Comparison of ENCODE assay signal across 20 cellular contexts in the genomic region with DNA sequence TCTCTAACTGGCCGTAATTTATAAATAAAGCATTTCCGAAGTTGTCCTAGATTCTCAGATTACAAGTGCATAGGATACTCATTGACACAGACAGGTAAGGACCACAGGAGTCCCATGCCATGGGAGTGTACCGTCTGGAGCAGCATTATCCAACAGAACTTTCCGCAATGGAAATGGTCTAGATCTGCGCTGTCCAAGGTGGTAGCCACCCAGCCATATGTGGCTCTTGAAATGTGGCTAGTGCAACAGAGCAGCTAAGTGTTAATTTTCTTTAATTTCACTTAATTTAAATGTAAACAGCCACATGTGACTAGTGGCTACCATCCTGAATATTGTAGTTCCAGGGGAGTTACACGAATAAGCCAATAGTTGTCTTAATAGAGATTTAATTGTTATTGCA.
A peak's percentile ranks its signal among the peaks of the same experiment; 100 is the strongest.
DNase-seq lines count a peak whose midpoint lies in the region; ATAC-seq and TF ChIP-seq lines count a peak whose summit lies in the region.
"Had no signal": no experiment of that assay in that cellular context is flagged by ENCODE, and none has a peak within 500 bp of the region (broad histone marks: within the 10 kb centered on the region; RNA-seq: fewer than 3 reads in every experiment).

No MANE protein-coding gene starts in this region.

- H3K9me2 ChIP-seq in SK-N-SH (no peaks in the 10 kb centered on the region), HCT116 (ENCODE audit: insufficient read depth) (no peaks in the 10 kb centered on the region)

- H3K27ac ChIP-seq in SK-N-SH (ENCODE audit: low read depth in 2 of 2, low read length in 1 of 2) (no peak overlapping the region), HCT116 (ENCODE audit: low read depth, low read length) (no peak overlapping the region), caudate nucleus (ENCODE audit: low read depth, low read length) (no peak overlapping the region)
- H3K27ac ChIP-seq: 22Rv1; BLaER1 treated with 17β-estradiol and CSF1 and Interleukin-3, amounts not matched to agents 10 nM and 100 nM had no signal

- no peak overlapping the region for H2AFZ ChIP-seq in SK-N-SH (ENCODE audit: low read depth)
- no peak overlapping the region for H2AFZ ChIP-seq in HCT116 (ENCODE audit: low read depth, low read length, poor library complexity, severe bottlenecking)

- intact Hi-C loops in HCT116 (cut with micrococcal nuclease): no loop called here

- H4K20me1 ChIP-seq in SK-N-SH (ENCODE audit: insufficient read depth) (no peaks in the 10 kb centered on the region), HCT116 (ENCODE audit: insufficient read depth) (no peaks in the 10 kb centered on the region)

- H3K4me3 ChIP-seq in SK-N-SH (ENCODE audit: low read depth in 2 of 2, low read length in 1 of 2) (no peak overlapping the region), HCT116 (replicated peaks in 1 of 2; ENCODE audit: low read depth in 1 of 2, low read length in 2 of 2) (no peak overlapping the region)
- H3K4me3 ChIP-seq: BLaER1 treated with 17β-estradiol and CSF1 and Interleukin-3, amounts not matched to agents 10 nM and 100 nM; HAP-1 had no signal

- DNase-seq in SK-N-SH (no peak), HCT116 (ENCODE audit: low read depth, low spot score) (no peak), NCI-H69 (lab: John Stamatoyannopoulos, UW) (peak; percentile 13), NCI-H82 treated with DMSO at 0.1 percent for 48 hours (lab: John Stamatoyannopoulos, UW; ENCODE audit: unreplicated experiment) (no peak), caudate nucleus (lab: John Stamatoyannopoulos, UW) (no peak)
- DNase-seq: ACHN; AML-193; BE2C; CD4-positive, alpha-beta T cell; CD8-positive, alpha-beta memory T cell; DMS 273 treated with DMSO at 0.1 percent for 48 hours; DMS79; EL; GDM1; GOT3 had no signal

- TF ChIP-seq RAD21 in SK-N-SH (IDR thresholded peaks at IDR 0.05; ENCODE audit: low read length) (no peak), HCT116 (IDR thresholded peaks at IDR 0.05; ENCODE audit: low read depth) (no peak)

- 67% methylated on average over 6 of the region's 6 CpGs for WGBS in SK-N-SH (ENCODE audit: low lambda C conversion rate)

- no peaks in the 10 kb centered on the region for H3K27me3 ChIP-seq in SK-N-SH (ENCODE audit: insufficient read depth)
- H3K27me3 ChIP-seq in HCT116 (ENCODE audit: insufficient read depth, low read length): no peaks in the 10 kb centered on the region
- H3K27me3 ChIP-seq: BE2C had no signal

- H3K4me1 ChIP-seq in SK-N-SH (ENCODE audit: control insufficient read depth in 1 of 2, insufficient read depth in 2 of 2, low read depth in 1 of 2, low read length in 1 of 2): peaks cover 0 to 31% of the 10 kb centered on the region in 2 experiments; a peak in 1 of 4 replicates
- peaks cover 3 to 9% of the 10 kb centered on the region in 2 experiments; a peak in 2 of 4 replicates for H3K4me1 ChIP-seq in HCT116 (ENCODE audit: control insufficient read depth in 1 of 2, insufficient read depth in 2 of 2, low read length in 2 of 2)
- H3K4me1 ChIP-seq: HAP-1 had no signal

- ATAC-seq in SK-N-SH treated with all-trans-retinoic acid at 6 μM for 48 hours (no peak), HCT116 (no peak), GM19397 (IDR thresholded peaks at IDR 0.05; ENCODE audit: unreplicated experiment) (no peak)

- H3K36me3 ChIP-seq in SK-N-SH (replicated peaks in 1 of 2; ENCODE audit: control insufficient read depth in 1 of 2, insufficient read depth in 2 of 2, low read length in 1 of 2) (no peaks in the 10 kb centered on the region), HCT116 (ENCODE audit: control insufficient read depth in 1 of 2, insufficient read depth in 2 of 2, low read length in 2 of 2) (no peaks in the 10 kb centered on the region)
- H3K36me3 ChIP-seq: BE2C; BLaER1 treated with 17β-estradiol and CSF1 and Interleukin-3, amounts not matched to agents 10 nM and 100 nM; HAP-1 had no signal

- CTCF ChIA-PET in SK-N-SH (lab: Yijun Ruan, JAX) (no interaction called here), HCT116 (lab: Charles Lee) (no interaction called here)

- H3F3A ChIP-seq in SK-N-SH (replicated peaks; ENCODE audit: insufficient read depth): no peaks in the 10 kb centered on the region

- TF ChIP-seq CTCF in SK-N-SH (IDR thresholded peaks at IDR 0.05): no peak
- no peak for TF ChIP-seq CTCF in HCT116 (IDR thresholded peaks at IDR 0.05 in 2 of 3, conservative IDR thresholded peaks at IDR 0.05 in 1 of 3; ENCODE audit: borderline replicate concordance in 1 of 3, insufficient read depth in 1 of 3, low read depth in 2 of 3, low read length in 2 of 3)

- H3K9me3 ChIP-seq in SK-N-SH (no peaks in the 10 kb centered on the region), HCT116 (ENCODE audit: control insufficient read depth in 1 of 2, insufficient read depth in 1 of 2, low read depth in 1 of 2, low read length in 2 of 2) (no peaks in the 10 kb centered on the region)
- H3K9me3 ChIP-seq: BE2C; BLaER1 treated with 17β-estradiol and CSF1 and Interleukin-3, amounts not matched to agents 10 nM and 100 nM; HAP-1 had no signal

- H3K79me2 ChIP-seq in SK-N-SH (ENCODE audit: insufficient read depth) (no peaks in the 10 kb centered on the region), HCT116 (ENCODE audit: insufficient read depth, low read length) (peaks cover 3% of the 10 kb centered on the region; the same call in 1 of the 2 replicates)

- POLR2A ChIA-PET in SK-N-SH (lab: Yijun Ruan, JAX) (no interaction called here), HCT116 (lab: Charles Lee) (no interaction called here)

- no peak overlapping the region for H3K4me2 ChIP-seq in SK-N-SH
- no peak overlapping the region for H3K4me2 ChIP-seq in HCT116 (ENCODE audit: low read length)
- H3K4me2 ChIP-seq: BLaER1 treated with 17β-estradiol and CSF1 and Interleukin-3, amounts not matched to agents 10 nM and 100 nM had no signal

- no peak for TF ChIP-seq POLR2A in HCT116 (IDR thresholded peaks at IDR 0.05; ENCODE audit: borderline replicate concordance, extremely low read depth, insufficient read depth, insufficient read length)

- no peak for TF ChIP-seq EP300 in SK-N-SH (IDR thresholded peaks at IDR 0.05; ENCODE audit: borderline replicate concordance in 1 of 2, low read depth in 1 of 2, low read length in 1 of 2)

- no TSS peak for BruUV-seq in HCT116 (replicated peaks; lab: Mats Ljungman, UMichigan)

- H3K9ac ChIP-seq in SK-N-SH: no peak overlapping the region
- no peak overlapping the region for H3K9ac ChIP-seq in HCT116 (ENCODE audit: low read length)
- H3K9ac ChIP-seq: BLaER1 treated with 17β-estradiol and CSF1 and Interleukin-3, amounts not matched to agents 10 nM and 100 nM had no signal

- RAD21 ChIA-PET in HCT116 (lab: Charles Lee; ENCODE audit: low non-redundant PET in 1 of 2, low total read pairs in 2 of 2, uncharacterized antibody in 2 of 2, unreplicated experiment in 2 of 2): no interaction called here

TF ChIP-seq in SK-N-SH, 30 proteins besides CTCF, POLR2A, EP300 and RAD21 (continues in another document):
- no peak for TF ChIP-seq TCF12 (IDR thresholded peaks at IDR 0.05)

TF ChIP-seq in SK-N-SH treated with all-trans-retinoic acid at 6 μM for 48 hours, 23 proteins besides CTCF, POLR2A, EP300 and RAD21:
- no peak for TF ChIP-seq OSR1 (CRISPR knock-in tag; IDR thresholded peaks at IDR 0.05)
- no peak for TF ChIP-seq CSDC2 (CRISPR knock-in tag; IDR thresholded peaks at IDR 0.05)
- no peak for TF ChIP-seq ISL1 (CRISPR knock-in tag; IDR thresholded peaks at IDR 0.05)
- TF ChIP-seq ZNF8 (CRISPR knock-in tag; IDR thresholded peaks at IDR 0.05): no peak
- no peak for TF ChIP-seq ZC3H10 (CRISPR knock-in tag; IDR thresholded peaks at IDR 0.05)
- no peak for TF ChIP-seq BACH2 (CRISPR knock-in tag; IDR thresholded peaks at IDR 0.05; ENCODE audit: borderline replicate concordance)
- no peak for TF ChIP-seq ESRRG (CRISPR knock-in tag; IDR thresholded peaks at IDR 0.05)
- no peak for TF ChIP-seq ARNTL (CRISPR knock-in tag; IDR thresholded peaks at IDR 0.05; ENCODE audit: borderline replicate concordance, low read depth)
- TF ChIP-seq TCF4 (CRISPR knock-in tag; IDR thresholded peaks at IDR 0.05; ENCODE audit: borderline replicate concordance): no peak

TF ChIP-seq in HCT116, 20 proteins besides CTCF, POLR2A, EP300 and RAD21:
- TF ChIP-seq, protein P1, sequence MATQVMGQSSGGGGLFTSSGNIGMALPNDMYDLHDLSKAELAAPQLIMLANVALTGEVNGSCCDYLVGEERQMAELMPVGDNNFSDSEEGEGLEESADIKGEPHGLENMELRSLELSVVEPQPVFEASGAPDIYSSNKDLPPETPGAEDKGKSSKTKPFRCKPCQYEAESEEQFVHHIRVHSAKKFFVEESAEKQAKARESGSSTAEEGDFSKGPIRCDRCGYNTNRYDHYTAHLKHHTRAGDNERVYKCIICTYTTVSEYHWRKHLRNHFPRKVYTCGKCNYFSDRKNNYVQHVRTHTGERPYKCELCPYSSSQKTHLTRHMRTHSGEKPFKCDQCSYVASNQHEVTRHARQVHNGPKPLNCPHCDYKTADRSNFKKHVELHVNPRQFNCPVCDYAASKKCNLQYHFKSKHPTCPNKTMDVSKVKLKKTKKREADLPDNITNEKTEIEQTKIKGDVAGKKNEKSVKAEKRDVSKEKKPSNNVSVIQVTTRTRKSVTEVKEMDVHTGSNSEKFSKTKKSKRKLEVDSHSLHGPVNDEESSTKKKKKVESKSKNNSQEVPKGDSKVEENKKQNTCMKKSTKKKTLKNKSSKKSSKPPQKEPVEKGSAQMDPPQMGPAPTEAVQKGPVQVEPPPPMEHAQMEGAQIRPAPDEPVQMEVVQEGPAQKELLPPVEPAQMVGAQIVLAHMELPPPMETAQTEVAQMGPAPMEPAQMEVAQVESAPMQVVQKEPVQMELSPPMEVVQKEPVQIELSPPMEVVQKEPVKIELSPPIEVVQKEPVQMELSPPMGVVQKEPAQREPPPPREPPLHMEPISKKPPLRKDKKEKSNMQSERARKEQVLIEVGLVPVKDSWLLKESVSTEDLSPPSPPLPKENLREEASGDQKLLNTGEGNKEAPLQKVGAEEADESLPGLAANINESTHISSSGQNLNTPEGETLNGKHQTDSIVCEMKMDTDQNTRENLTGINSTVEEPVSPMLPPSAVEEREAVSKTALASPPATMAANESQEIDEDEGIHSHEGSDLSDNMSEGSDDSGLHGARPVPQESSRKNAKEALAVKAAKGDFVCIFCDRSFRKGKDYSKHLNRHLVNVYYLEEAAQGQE (IDR thresholded peaks at IDR 0.05; ENCODE audit: low read depth): peak; percentile 43
- no peak for TF ChIP-seq EZH2 (IDR thresholded peaks at IDR 0.05)
- TF ChIP-seq EGR1 (IDR thresholded peaks at IDR 0.05; ENCODE audit: low read depth): no peak
